In genomic region chr20:25247100-25247665, GRCh38 we compare ENCODE assay signal across 8 cellular contexts. TPM values are rescaled to one million over a fixed set of nuclear protein-coding genes. Genes with fewer than 3 reads are reported as not detected.
DNase-seq lines count a peak whose midpoint lies in the region; ATAC-seq, FAIRE-seq and TF ChIP-seq lines count a peak whose summit lies in the region.

No MANE protein-coding gene starts in this region.

- in situ Hi-C loops in SK-MEL-5 (cut with HindIII; ENCODE audit: low pct_unique_long_range_greater_than_20kb, low sequenced_read_pairs), result no loop called here

- peaks cover 42% of the 10 kb centered on the region for H3K79me2 ChIP-seq in keratinocyte (ENCODE audit: control insufficient read depth, insufficient read depth, low read length)

- H3K4me1 ChIP-seq in keratinocyte (ENCODE audit: control insufficient read depth, extremely low read depth, insufficient read depth, low read length), result peaks cover 40% of the 10 kb centered on the region
- H3K4me1 ChIP-seq in skeletal muscle tissue (ENCODE audit: control insufficient read depth in 3 of 3, insufficient read depth in 3 of 3, low read length in 3 of 3), result peaks cover 13 to 27% (median 15%) of the 10 kb centered on the region in 3 donors

- H2AFZ ChIP-seq in keratinocyte (ENCODE audit: control insufficient read depth, low read length), result peak overlapping the region; percentile 86

- H3K27me3 ChIP-seq in keratinocyte (ENCODE audit: control insufficient read depth, extremely low read depth, insufficient read depth, low read length) (no peaks in the 10 kb centered on the region), skeletal muscle tissue (ENCODE audit: control insufficient read depth in 3 of 3, insufficient read depth in 3 of 3, low read length in 3 of 3) (no peaks in the 10 kb centered on the region)

- DNase-seq in COR-L47 (lab: John Stamatoyannopoulos, UW) (peak; percentile 44), HTR-8/SVneo (ENCODE audit: insufficient read length, low spot score) (peak; percentile 60), SK-MEL-5 (ENCODE audit: low read depth, low spot score) (peak; percentile 75), cerebellar cortex (ENCODE audit: low spot score) (peak; percentile 78), keratinocyte (ENCODE audit: low read depth, low spot score) (no peak), NCI-H226 (no peak)

- H3K9ac ChIP-seq in keratinocyte (ENCODE audit: control insufficient read depth, extremely low read depth, insufficient read depth, low read length) (peak overlapping the region; percentile 82), skeletal muscle tissue (ENCODE audit: low read depth in 1 of 3, low read length in 3 of 3) (peak overlapping the region; percentile 61 to 83 (median 76))

- H3K4me2 ChIP-seq in keratinocyte (ENCODE audit: control insufficient read depth, extremely low read depth, insufficient read depth, low read depth, low read length), result peak overlapping the region; percentile 66

- H3K27ac ChIP-seq in keratinocyte (ENCODE audit: control insufficient read depth, insufficient read depth, low read length) (peak overlapping the region; percentile 80), skeletal muscle tissue (ENCODE audit: low read depth, low read length) (peak overlapping the region; percentile 25)

- FAIRE-seq in HTR-8/SVneo (lab: Jason Lieb, UNC), result peak; percentile 42
- FAIRE-seq in keratinocyte (lab: Jason Lieb, UNC), result peak; percentile 67

- H3K4me3 ChIP-seq in keratinocyte (ENCODE audit: control insufficient read depth in 2 of 3, extremely low read depth in 1 of 3, insufficient read depth in 2 of 3, low read depth in 1 of 3, low read length in 3 of 3), result peak overlapping the region; percentile 72 to 94 (median 78)
- peak overlapping the region; percentile 71 to 92 (median 80) for H3K4me3 ChIP-seq in skeletal muscle tissue (ENCODE audit: low read length in 3 of 3)

- peaks cover 34% of the 10 kb centered on the region for H4K20me1 ChIP-seq in keratinocyte (ENCODE audit: control insufficient read depth, extremely low read depth, insufficient read depth, low read length)

- dilution Hi-C loops in keratinocyte (cut with MboI; ENCODE audit: extremely low pct_ligation_motif_present, low sequenced_read_pairs), result no loop called here

- H3K36me3 ChIP-seq in keratinocyte (ENCODE audit: control insufficient read depth in 2 of 2, extremely low read depth in 1 of 2, insufficient read depth in 2 of 2, low read length in 2 of 2) (peaks cover 16 to 21% of the 10 kb centered on the region in 2 experiments), skeletal muscle tissue (ENCODE audit: control insufficient read depth in 3 of 3, insufficient read depth in 3 of 3, low read length in 3 of 3) (no peaks in the 10 kb centered on the region)

- peak; percentile 4 for ATAC-seq in GM19328 (IDR thresholded peaks at IDR 0.05; ENCODE audit: unreplicated experiment)

- peaks cover 12% of the 10 kb centered on the region for H3K9me1 ChIP-seq in keratinocyte (ENCODE audit: control insufficient read depth, extremely low read depth, insufficient read depth, low read length)

- H3K9me3 ChIP-seq in keratinocyte (ENCODE audit: control insufficient read depth, low read depth, low read length), result peaks cover 2% of the 10 kb centered on the region
- no peaks in the 10 kb centered on the region for H3K9me3 ChIP-seq in skeletal muscle tissue (ENCODE audit: control insufficient read depth in 3 of 3, low read length in 3 of 3)

- peak in 2 of 3 experiments; percentile 53 to 77 for TF ChIP-seq CTCF in keratinocyte (optimal IDR thresholded peaks at IDR 0.05 in 1 of 3, IDR thresholded peaks at IDR 0.05 in 1 of 3, conservative IDR thresholded peaks at IDR 0.05 in 1 of 3; ENCODE audit: extremely low read depth in 1 of 3, insufficient read depth in 2 of 3, low read length in 3 of 3)

RNA-seq across cellular contexts. Expression of gene PYGB, which starts 0.7 kb away (rescaled TPM):
- total RNA-seq in SK-MEL-5 (2014; rRNA removed; shearing (Covaris generic)), result 404 and 446 TPM in 2 replicates
- polyA plus RNA-seq in SK-MEL-5 (2015; cell fraction: cytosol; rRNA removed), result 618 and 744 TPM in 2 replicates
- polyA plus RNA-seq in SK-MEL-5 (2015; cell fraction: nucleus; rRNA removed), result 1,362 and 1,434 TPM in 2 replicates
- polyA plus RNA-seq in keratinocyte, result 78.3 to 135 TPM (median 100 TPM) in 3 replicates
- polyA plus RNA-seq in keratinocyte (2011; ENCODE audit: low read depth), result 73.7 TPM
- polyA plus RNA-seq in keratinocyte (2011; cell fraction: cytosol; rRNA removed), result 67.6 and 112 TPM in 2 replicates
- polyA plus RNA-seq in keratinocyte (2011; cell fraction: nucleus; rRNA removed), result 224 and 265 TPM in 2 replicates
- polyA plus RNA-seq in keratinocyte (2012; ENCODE audit: low replicate concordance), result 159 and 171 TPM in 2 replicates
- 137 to 269 TPM (median 175 TPM) in 3 replicates for polyA minus RNA-seq in keratinocyte
- 166 TPM for polyA minus RNA-seq in keratinocyte (2011; cell fraction: cytosol; rRNA and poly(A)+ RNA removed)
- polyA minus RNA-seq in keratinocyte (2011; cell fraction: nucleus; rRNA and poly(A)+ RNA removed), result 137 and 167 TPM in 2 replicates
- 20.9 TPM for total RNA-seq in skeletal muscle tissue

RNA-seq across cellular contexts. Expression of gene ENTPD6, which starts 51.7 kb away (rescaled TPM):
- total RNA-seq in SK-MEL-5 (2014; rRNA removed; shearing (Covaris generic)), result 236 and 241 TPM in 2 replicates
- 385 and 433 TPM in 2 replicates for polyA plus RNA-seq in SK-MEL-5 (2015; cell fraction: cytosol; rRNA removed)
- 1,025 and 1,164 TPM in 2 replicates for polyA plus RNA-seq in SK-MEL-5 (2015; cell fraction: nucleus; rRNA removed)
- 57.8 to 62.0 TPM (median 58.0 TPM) in 3 replicates for polyA plus RNA-seq in keratinocyte
- polyA plus RNA-seq in keratinocyte (2011; ENCODE audit: low read depth), result 21.1 TPM
- polyA plus RNA-seq in keratinocyte (2011; cell fraction: cytosol; rRNA removed), result 34.1 and 47.9 TPM in 2 replicates
- 110 and 122 TPM in 2 replicates for polyA plus RNA-seq in keratinocyte (2011; cell fraction: nucleus; rRNA removed)
- 45.3 and 56.1 TPM in 2 replicates for polyA plus RNA-seq in keratinocyte (2012; ENCODE audit: low replicate concordance)
- 55.2 to 77.9 TPM (median 63.6 TPM) in 3 replicates for polyA minus RNA-seq in keratinocyte
- polyA minus RNA-seq in keratinocyte (2011; cell fraction: cytosol; rRNA and poly(A)+ RNA removed), result 44.1 TPM
- 48.5 and 57.2 TPM in 2 replicates for polyA minus RNA-seq in keratinocyte (2011; cell fraction: nucleus; rRNA and poly(A)+ RNA removed)
- 17.7 TPM for total RNA-seq in skeletal muscle tissue

Comparison
In these comparisons a context has a peak if more than half of its experiments do, and no peak if none do; other contexts are left out.
1. DNase-seq: peak in COR-L47 (single experiment), HTR-8/SVneo (single experiment), SK-MEL-5 (single experiment) and cerebellar cortex (single experiment); none in keratinocyte (single experiment) and NCI-H226 (single experiment).
2. RNA of gene PYGB, which starts 0.7 kb away (total RNA-seq): 404 to 446 TPM in SK-MEL-5; 20.9 TPM in skeletal muscle tissue (single experiment); every median in the first group is over 10 times any median in the second.
3. RNA of gene ENTPD6, which starts 51.7 kb away (total RNA-seq): 236 to 241 TPM in SK-MEL-5; 17.7 TPM in skeletal muscle tissue (single experiment); every median in the first group is over 10 times any median in the second.